Comparison of ENCODE assay signal across 8 cellular contexts in the genomic region with DNA sequence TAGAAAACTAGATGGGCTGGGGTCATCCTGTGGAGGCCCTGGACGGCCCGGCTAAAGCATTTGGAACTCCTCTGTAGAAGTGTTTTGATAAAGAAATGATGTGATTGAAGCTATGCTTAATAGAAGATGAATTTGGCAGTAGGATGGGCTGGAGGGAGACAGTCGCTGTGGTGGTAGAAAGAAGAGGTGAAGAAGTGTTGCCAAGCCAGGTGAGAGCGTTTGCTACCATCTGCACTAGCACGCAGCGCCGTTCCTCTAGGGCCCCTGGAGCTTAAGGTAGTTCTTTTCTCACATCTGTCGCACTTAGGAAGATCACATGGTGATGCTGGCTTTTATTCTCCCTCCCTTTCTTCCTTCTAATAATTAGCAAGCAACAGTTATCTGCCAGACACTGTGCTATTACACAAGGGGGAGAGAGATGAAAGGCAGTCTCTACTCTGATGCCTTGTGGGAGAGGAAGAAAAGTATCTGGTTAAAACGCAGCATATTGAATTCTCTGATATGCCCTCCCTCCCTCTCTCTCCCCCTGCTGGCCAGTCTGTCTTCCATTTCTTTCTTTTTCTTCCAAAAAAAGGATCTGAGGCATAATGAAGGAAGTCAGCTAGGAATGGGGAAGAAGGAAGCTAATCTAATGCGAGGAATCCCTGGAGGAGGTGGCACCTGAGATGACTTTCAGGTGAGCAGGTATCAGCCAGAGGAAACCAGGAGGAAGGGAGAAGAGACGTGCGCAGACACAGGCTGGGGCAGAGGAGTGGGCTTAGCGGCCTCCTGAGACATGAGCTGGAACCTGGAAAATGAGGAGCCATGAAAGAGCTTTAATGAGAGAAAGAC.
DNase-seq lines count a peak whose midpoint lies in the region; ATAC-seq and TF ChIP-seq lines count a peak whose summit lies in the region.

No MANE protein-coding gene starts in this region.

- no peak overlapping the region for H3K9ac ChIP-seq in mammary epithelial cell (ENCODE audit: insufficient read depth, low read length)

- peaks cover 42% of the 10 kb centered on the region for H3K4me1 ChIP-seq in CD8-positive, alpha-beta memory T cell (ENCODE audit: insufficient read depth, low read length)
- H3K4me1 ChIP-seq in mammary epithelial cell (ENCODE audit: insufficient read depth, low read length), result peaks cover 83% of the 10 kb centered on the region
- peaks cover 16 to 29% of the 10 kb centered on the region in 2 donors for H3K4me1 ChIP-seq in naive thymus-derived CD4-positive, alpha-beta T cell (ENCODE audit: control insufficient read depth in 2 of 2, insufficient read depth in 2 of 2, low read length in 2 of 2)

- in situ Hi-C loops in mammary epithelial cell (cut with MboI; ENCODE audit: low sequenced_read_pairs in 2 of 2), result loop anchor here in 1 of 2 donors (10.0 kb wide), 1 partner anchor 149 kb away; no protein-coding TSS in a partner anchor

- dilution Hi-C loops in mammary epithelial cell (cut with HindIII; ENCODE audit: low sequenced_read_pairs), result no loop called here

- no peak for DNase-seq in CD8-positive, alpha-beta memory T cell
- DNase-seq in LNCaP clone FGC (ENCODE audit: low read depth) (no peak), mammary epithelial cell (no peak), foreskin melanocyte (no peak), NCI-H510A (lab: John Stamatoyannopoulos, UW) (no peak), DMS79 treated with DMSO at 0.1 percent for 48 hours (lab: John Stamatoyannopoulos, UW) (no peak), medulla oblongata (ENCODE audit: extremely low spot score) (no peak)
- no peak for DNase-seq in naive thymus-derived CD4-positive, alpha-beta T cell

- no peak overlapping the region for H3K4me2 ChIP-seq in mammary epithelial cell (ENCODE audit: insufficient read depth, low read depth, low read length)

- H3K9me3 Mint-ChIP-seq in CD8-positive, alpha-beta memory T cell, result no peaks in the 10 kb centered on the region
- no peaks in the 10 kb centered on the region for H3K9me3 Mint-ChIP-seq in naive thymus-derived CD4-positive, alpha-beta T cell

- WGBS in mammary epithelial cell (ENCODE audit: low coverage, missing lambda C conversion rate), result 82% methylated on average over 12 of the region's 13 CpGs

- H3K27me3 Mint-ChIP-seq in CD8-positive, alpha-beta memory T cell, result peaks cover 0 to 3% of the 10 kb centered on the region in 2 donors
- H3K27me3 Mint-ChIP-seq in naive thymus-derived CD4-positive, alpha-beta T cell, result no peaks in the 10 kb centered on the region

- no peaks in the 10 kb centered on the region for H3K9me3 ChIP-seq in CD8-positive, alpha-beta memory T cell (ENCODE audit: low read length)
- H3K9me3 ChIP-seq in mammary epithelial cell (replicated peaks; ENCODE audit: insufficient read depth, low read length), result no peaks in the 10 kb centered on the region
- H3K9me3 ChIP-seq in naive thymus-derived CD4-positive, alpha-beta T cell (ENCODE audit: control insufficient read depth in 2 of 3, low read length in 3 of 3), result no peaks in the 10 kb centered on the region

- no peaks in the 10 kb centered on the region for H3K27me3 ChIP-seq in CD8-positive, alpha-beta memory T cell (ENCODE audit: insufficient read depth, low read length, poor library complexity, severe bottlenecking)
- no peaks in the 10 kb centered on the region for H3K27me3 ChIP-seq in mammary epithelial cell (ENCODE audit: insufficient read depth, low read length)
- H3K27me3 ChIP-seq in naive thymus-derived CD4-positive, alpha-beta T cell (ENCODE audit: control insufficient read depth in 2 of 2, insufficient read depth in 2 of 2, low read length in 2 of 2), result no peaks in the 10 kb centered on the region

- H3K27ac ChIP-seq in CD8-positive, alpha-beta memory T cell (ENCODE audit: low read depth, low read length), result no peak overlapping the region
- H3K27ac ChIP-seq in mammary epithelial cell (ENCODE audit: insufficient read depth, low read depth, low read length), result peak overlapping the region; percentile 6
- H3K27ac ChIP-seq in naive thymus-derived CD4-positive, alpha-beta T cell (ENCODE audit: low read depth, low read length), result no peak overlapping the region

- ATAC-seq in naive thymus-derived CD4-positive, alpha-beta T cell, result no peak

- peaks cover 3% of the 10 kb centered on the region for H4K20me1 ChIP-seq in mammary epithelial cell (ENCODE audit: insufficient read depth, low read length)

- CTCF ChIA-PET in CD8-positive, alpha-beta memory T cell (lab: Charles Lee), result interaction anchor here (1.0 to 4.0 kb wide), 53 partner anchors 8 to 618 kb away, joined by 3 to 35 read pairs (median 6); no protein-coding TSS in a partner anchor
- CTCF ChIA-PET in mammary epithelial cell (lab: Charles Lee; ENCODE audit: low non-redundant PET), result interaction anchor here (0.5 to 1.5 kb wide), 4 partner anchors 13 to 173 kb away, joined by 3 to 19 read pairs (median 4); no protein-coding TSS in a partner anchor
- CTCF ChIA-PET in naive thymus-derived CD4-positive, alpha-beta T cell (lab: Charles Lee), result interaction anchor here (0.7 to 3.4 kb wide), 37 partner anchors 8 to 611 kb away, joined by 3 to 25 read pairs (median 5); no protein-coding TSS in a partner anchor

- no peaks in the 10 kb centered on the region for H3K36me3 ChIP-seq in CD8-positive, alpha-beta memory T cell (ENCODE audit: insufficient read depth, low read length)
- peaks cover 43% of the 10 kb centered on the region for H3K36me3 ChIP-seq in mammary epithelial cell (ENCODE audit: insufficient read depth, low read length)
- peaks cover 0 to 48% (median 0%) of the 10 kb centered on the region in 3 experiments for H3K36me3 ChIP-seq in naive thymus-derived CD4-positive, alpha-beta T cell (ENCODE audit: control insufficient read depth in 2 of 3, insufficient read depth in 3 of 3, low read length in 3 of 3)

- no peak overlapping the region for H3K4me3 ChIP-seq in CD8-positive, alpha-beta memory T cell (ENCODE audit: low read length)
- H3K4me3 ChIP-seq in LNCaP clone FGC (ENCODE audit: low read depth, low read length) (no peak overlapping the region), mammary epithelial cell (replicated peaks in 1 of 3; ENCODE audit: insufficient read depth in 1 of 3, low read depth in 2 of 3, low read length in 3 of 3) (no peak overlapping the region)
- no peak overlapping the region for H3K4me3 ChIP-seq in naive thymus-derived CD4-positive, alpha-beta T cell (ENCODE audit: low read length)

- peaks cover 60 to 90% (median 74%) of the 10 kb centered on the region in 3 donors for H3K4me1 Mint-ChIP-seq in CD8-positive, alpha-beta memory T cell
- peaks cover 47 to 78% (median 76%) of the 10 kb centered on the region in 7 donors for H3K4me1 Mint-ChIP-seq in naive thymus-derived CD4-positive, alpha-beta T cell

- H3K4me3 Mint-ChIP-seq in CD8-positive, alpha-beta memory T cell, result peak overlapping the region in 4 of 7 donors; percentile 13 to 80 (median 42)
- H3K4me3 Mint-ChIP-seq in naive thymus-derived CD4-positive, alpha-beta T cell, result peak overlapping the region in 5 of 10 donors; percentile 18 to 62 (median 53)

- intact Hi-C loops in mammary epithelial cell (cut with micrococcal nuclease), result no loop called here
- intact Hi-C loops in naive thymus-derived CD4-positive, alpha-beta T cell (cut with micrococcal nuclease), result loop anchor here (2.0 to 10.0 kb wide), 5 partner anchors 47 to 619 kb away; no protein-coding TSS in a partner anchor

- H2AFZ ChIP-seq in mammary epithelial cell (ENCODE audit: low read depth, low read length), result no peak overlapping the region

- no TSS peak for BruUV-seq in mammary epithelial cell (replicated peaks; lab: Mats Ljungman, UMichigan)

- H3K27ac Mint-ChIP-seq in CD8-positive, alpha-beta memory T cell, result peak overlapping the region; percentile 33 to 94 (median 90)
- peak overlapping the region; percentile 1 to 90 (median 81) for H3K27ac Mint-ChIP-seq in naive thymus-derived CD4-positive, alpha-beta T cell

- peak; percentile 21; the same call in 1 of the 2 replicates for TF ChIP-seq CTCF in LNCaP clone FGC (IDR thresholded peaks at IDR 0.05; ENCODE audit: control insufficient read depth, extremely low read depth, insufficient read depth)
- peak; percentile 39 to 47 for TF ChIP-seq CTCF in mammary epithelial cell (conservative IDR thresholded peaks at IDR 0.05 in 1 of 2, IDR thresholded peaks at IDR 0.05 in 1 of 2; ENCODE audit: extremely low read depth in 1 of 2, insufficient read depth in 1 of 2, low read depth in 1 of 2, low read length in 2 of 2)

- H3K36me3 Mint-ChIP-seq in CD8-positive, alpha-beta memory T cell, result peaks cover 0 to 87% (median 19%) of the 10 kb centered on the region in 3 donors
- H3K36me3 Mint-ChIP-seq in naive thymus-derived CD4-positive, alpha-beta T cell, result peaks cover 4 to 53% (median 24%) of the 10 kb centered on the region in 5 donors

- POLR2A ChIA-PET in CD8-positive, alpha-beta memory T cell (lab: Charles Lee), result interaction anchor here (1.2 to 1.3 kb wide), 2 partner anchors 61 to 144 kb away, joined by 3 to 4 read pairs; no protein-coding TSS in a partner anchor
- POLR2A ChIA-PET in naive thymus-derived CD4-positive, alpha-beta T cell (lab: Charles Lee), result interaction anchor here (0.8 to 1.6 kb wide), 3 partner anchors 10 to 18 kb away, joined by 3 to 5 read pairs (median 4); no protein-coding TSS in a partner anchor

- H3K79me2 ChIP-seq in mammary epithelial cell (ENCODE audit: insufficient read depth, low read length), result peaks cover 94% of the 10 kb centered on the region
